1 cellular context compared by ENCODE assay signal in the genomic region with DNA sequence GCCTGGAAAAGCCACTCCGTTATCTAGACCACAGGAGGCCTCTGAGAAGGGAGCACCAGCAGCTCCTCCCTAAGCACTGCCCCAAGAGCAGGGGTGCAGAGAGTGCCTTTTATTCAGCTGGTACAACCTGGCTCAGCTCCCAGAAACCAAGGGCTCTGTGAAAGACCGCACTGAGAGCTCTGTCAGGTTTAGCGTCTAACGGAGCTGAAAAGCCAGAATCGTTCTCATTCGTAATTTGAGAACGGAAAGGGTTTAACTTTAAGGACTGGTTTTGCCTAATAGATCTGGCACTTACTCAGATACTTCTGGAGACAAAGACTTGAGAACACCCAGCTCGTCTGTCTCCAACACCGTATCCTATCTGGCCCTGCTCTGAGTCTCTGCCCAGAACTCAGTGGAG.
TF ChIP-seq lines count a peak whose summit lies in the region.

No MANE protein-coding gene starts in this region.

TF ChIP-seq in GM23338, 12 proteins besides CTCF, POLR2A, EP300 and RAD21 (continued from another document):
- TF ChIP-seq ZNF462 (CRISPR knock-in tag; IDR thresholded peaks at IDR 0.05) (no peak), ZNF114 (CRISPR knock-in tag; IDR thresholded peaks at IDR 0.05) (no peak), REST (IDR thresholded peaks at IDR 0.05; ENCODE audit: unreplicated experiment) (no peak), EZH2phosphoT487 (IDR thresholded peaks at IDR 0.05; ENCODE audit: unreplicated experiment) (no peak), ETS1 (IDR thresholded peaks at IDR 0.05) (no peak), STAT1 (IDR thresholded peaks at IDR 0.05; ENCODE audit: unreplicated experiment) (no peak), JUNB (IDR thresholded peaks at IDR 0.05; ENCODE audit: unreplicated experiment) (no peak), NANOG (IDR thresholded peaks at IDR 0.05; ENCODE audit: borderline replicate concordance) (no peak), POLR2AphosphoS5 (IDR thresholded peaks at IDR 0.05; ENCODE audit: low read depth) (no peak), EZH2 (IDR thresholded peaks at IDR 0.05; ENCODE audit: low read depth, unreplicated experiment) (no peak), ZNF331 (CRISPR knock-in tag; IDR thresholded peaks at IDR 0.05; ENCODE audit: low read depth) (no peak)
